11 cellular contexts compared by ENCODE assay signal in the genomic region with DNA sequence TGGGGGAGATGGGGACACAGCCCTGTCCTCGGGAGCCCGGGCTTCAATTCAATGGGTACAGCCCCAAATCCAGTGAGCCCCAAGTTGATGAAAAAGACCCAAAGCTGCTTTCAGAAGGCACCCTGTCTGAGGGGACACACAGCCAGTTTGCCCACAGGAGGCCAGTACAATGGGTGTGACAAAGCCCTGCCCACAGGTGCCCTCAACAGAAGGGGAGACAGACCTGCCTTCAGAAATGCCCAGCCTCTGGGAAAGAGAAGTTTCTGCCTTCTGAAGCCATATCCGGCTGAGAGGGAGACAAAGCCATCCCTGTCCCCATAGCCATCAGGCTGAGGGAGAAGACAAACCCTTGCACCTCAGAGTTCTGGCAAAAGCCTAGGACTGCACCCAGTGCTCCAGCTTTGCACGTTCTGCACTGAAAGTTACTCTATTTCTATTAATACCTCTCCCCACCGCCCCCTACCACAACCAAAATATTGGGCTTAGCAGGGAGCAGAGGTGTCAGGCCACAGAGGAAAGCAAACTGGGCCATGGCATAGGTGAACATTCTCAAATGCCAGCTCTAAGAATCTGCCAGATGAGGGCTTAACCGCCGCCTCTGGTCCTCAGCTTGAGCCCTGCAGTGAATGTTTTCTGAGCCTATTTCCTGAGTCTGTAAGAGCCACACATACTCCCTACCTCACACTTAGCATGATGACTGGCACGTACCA. TPM values are rescaled to one million over a fixed set of nuclear protein-coding genes. Genes with fewer than 3 reads are reported as not detected.
A peak's percentile ranks its signal among the peaks of the same experiment; 100 is the strongest.
DNase-seq lines count a peak whose midpoint lies in the region; ATAC-seq and TF ChIP-seq lines count a peak whose summit lies in the region.
"Had no signal": no experiment of that assay in that cellular context is flagged by ENCODE, and none has a peak within 500 bp of the region (broad histone marks: within the 10 kb centered on the region; RNA-seq: fewer than 3 reads in every experiment).

No MANE protein-coding gene starts in this region.

- peaks cover 3% of the 10 kb centered on the region for H3K9me3 Mint-ChIP-seq in natural killer cell treated with Interleukin-12 subunit alpha and Interleukin-12 subunit beta and Interleukin-15 and Interleukin-18, amount 100 ng/mL, for 72 hours
- H3K9me3 Mint-ChIP-seq: GM23338 had no signal

- H3K9me3 ChIP-seq in BLaER1: no peaks in the 10 kb centered on the region
- no peaks in the 10 kb centered on the region for H3K9me3 ChIP-seq in HCT116 (ENCODE audit: control insufficient read depth in 1 of 2, insufficient read depth in 1 of 2, low read depth in 1 of 2, low read length in 2 of 2)
- H3K9me3 ChIP-seq: SJSA1 had no signal

- BruUV-seq in HCT116 (replicated peaks; lab: Mats Ljungman, UMichigan): no TSS peak

- no peak for TF ChIP-seq CTCF in HCT116 (IDR thresholded peaks at IDR 0.05 in 2 of 3, conservative IDR thresholded peaks at IDR 0.05 in 1 of 3; ENCODE audit: borderline replicate concordance in 1 of 3, insufficient read depth in 1 of 3, low read depth in 2 of 3, low read length in 2 of 3)

- no peak for TF ChIP-seq POLR2A in HCT116 (IDR thresholded peaks at IDR 0.05; ENCODE audit: borderline replicate concordance, extremely low read depth, insufficient read depth, insufficient read length)

- no peak overlapping the region for H2AFZ ChIP-seq in HCT116 (ENCODE audit: low read depth, low read length, poor library complexity, severe bottlenecking)
- H2AFZ ChIP-seq: GM23338 had no signal

- DNase-seq in HCT116 (ENCODE audit: low read depth, low spot score) (no peak), epithelial cell of prostate (ENCODE audit: low read depth, low spot score) (no peak), HuH-7.5 (ENCODE audit: low spot score) (no peak), ureter (ENCODE audit: low spot score) (no peak)
- no peak for DNase-seq in natural killer cell treated with Interleukin-12 subunit alpha and Interleukin-12 subunit beta and Interleukin-15 and Interleukin-18, amount 100 ng/mL, for 72 hours (ENCODE audit: low spot score)
- DNase-seq: NCI-H1048, NCI-H526 treated with DMSO at 0.1 percent for 48 hours had no signal

- H3K27me3 ChIP-seq in BLaER1 (no peaks in the 10 kb centered on the region), HCT116 (ENCODE audit: insufficient read depth, low read length) (no peaks in the 10 kb centered on the region)
- H3K27me3 ChIP-seq: SJSA1 had no signal

- RAD21 ChIA-PET in HCT116 (lab: Charles Lee; ENCODE audit: low non-redundant PET in 1 of 2, low total read pairs in 2 of 2, uncharacterized antibody in 2 of 2, unreplicated experiment in 2 of 2): no interaction called here

- peaks cover 34 to 49% of the 10 kb centered on the region in 2 donors for H3K4me1 Mint-ChIP-seq in natural killer cell treated with Interleukin-12 subunit alpha and Interleukin-12 subunit beta and Interleukin-15 and Interleukin-18, amount 100 ng/mL, for 72 hours (ENCODE audit: low read depth in 2 of 2)

- no peaks in the 10 kb centered on the region for H3K27me3 Mint-ChIP-seq in natural killer cell treated with Interleukin-12 subunit alpha and Interleukin-12 subunit beta and Interleukin-15 and Interleukin-18, amount 100 ng/mL, for 72 hours

- H4K20me1 ChIP-seq in BLaER1: peaks cover 26% of the 10 kb centered on the region
- H4K20me1 ChIP-seq in HCT116 (ENCODE audit: insufficient read depth): no peaks in the 10 kb centered on the region

- peak overlapping the region; percentile 51 to 86 for H3K27ac Mint-ChIP-seq in natural killer cell treated with Interleukin-12 subunit alpha and Interleukin-12 subunit beta and Interleukin-15 and Interleukin-18, amount 100 ng/mL, for 72 hours
- H3K27ac Mint-ChIP-seq: GM23338 had no signal

- TF ChIP-seq RAD21 in HCT116 (IDR thresholded peaks at IDR 0.05; ENCODE audit: low read depth): no peak

- peak overlapping the region; percentile 47 for H3K4me3 Mint-ChIP-seq in natural killer cell treated with Interleukin-12 subunit alpha and Interleukin-12 subunit beta and Interleukin-15 and Interleukin-18, amount 100 ng/mL, for 72 hours
- H3K4me3 Mint-ChIP-seq: GM23338 had no signal

- ATAC-seq in HCT116 (no peak), HG03045 (IDR thresholded peaks at IDR 0.05; ENCODE audit: unreplicated experiment) (no peak)
- ATAC-seq in natural killer cell treated with Interleukin-12 subunit alpha and Interleukin-12 subunit beta and Interleukin-15 and Interleukin-18, amount 100 ng/mL, for 72 hours: peak in 1 of 2 donors; percentile 2

- CTCF ChIA-PET in HCT116 (lab: Charles Lee): interaction anchor here (1.6 to 2.0 kb wide), 2 partner anchors 14 to 103 kb away, joined by 3 to 5 read pairs; no protein-coding TSS in a partner anchor

- H3K4me2 ChIP-seq in BLaER1: peak overlapping the region; percentile 22
- peak overlapping the region; percentile 54 for H3K4me2 ChIP-seq in HCT116 (ENCODE audit: low read length)
- H3K4me2 ChIP-seq: GM23338 had no signal

- POLR2A ChIA-PET in HCT116 (lab: Charles Lee): interaction anchor here (1.3 kb wide), 1 partner anchor 103 kb away, joined by 5 read pairs; no protein-coding TSS in a partner anchor

- H3K36me3 ChIP-seq in BLaER1 (peaks cover 19% of the 10 kb centered on the region), HCT116 (ENCODE audit: control insufficient read depth in 1 of 2, insufficient read depth in 2 of 2, low read length in 2 of 2) (peaks cover 9 to 15% of the 10 kb centered on the region in 2 experiments)

- no peaks in the 10 kb centered on the region for H3K9me2 ChIP-seq in HCT116 (ENCODE audit: insufficient read depth)

- H3K4me1 ChIP-seq in BLaER1: peaks cover 58% of the 10 kb centered on the region
- peaks cover 19 to 41% of the 10 kb centered on the region in 2 experiments for H3K4me1 ChIP-seq in HCT116 (ENCODE audit: control insufficient read depth in 1 of 2, insufficient read depth in 2 of 2, low read length in 2 of 2)

- no peak overlapping the region for H3K9ac ChIP-seq in BLaER1
- no peak overlapping the region for H3K9ac ChIP-seq in HCT116 (ENCODE audit: low read length)

- intact Hi-C loops in HCT116 (cut with micrococcal nuclease): no loop called here

- H3K4me3 ChIP-seq in BLaER1 (no peak overlapping the region), HCT116 (replicated peaks in 1 of 2; ENCODE audit: low read depth in 1 of 2, low read length in 2 of 2) (no peak overlapping the region)
- H3K4me3 ChIP-seq: GM23338, SJSA1 had no signal

- no peak overlapping the region for H3K27ac ChIP-seq in BLaER1
- no peak overlapping the region for H3K27ac ChIP-seq in HCT116 (ENCODE audit: low read depth, low read length)
- peak overlapping the region; percentile 49 for H3K27ac ChIP-seq in epithelial cell of prostate
- H3K27ac ChIP-seq: SJSA1 had no signal

- H3K79me2 ChIP-seq in HCT116 (ENCODE audit: insufficient read depth, low read length): no peaks in the 10 kb centered on the region

- peaks cover 25% of the 10 kb centered on the region for H3K36me3 Mint-ChIP-seq in natural killer cell treated with Interleukin-12 subunit alpha and Interleukin-12 subunit beta and Interleukin-15 and Interleukin-18, amount 100 ng/mL, for 72 hours

TF ChIP-seq in HCT116, 20 proteins besides CTCF, POLR2A, EP300 and RAD21:
- TF ChIP-seq YY1 (IDR thresholded peaks at IDR 0.05; ENCODE audit: extremely low read depth, insufficient replicate concordance, low read depth, low read length) (no peak), ZBTB33 (IDR thresholded peaks at IDR 0.05; ENCODE audit: extremely low read depth, insufficient replicate concordance, low read length) (no peak), MAX (IDR thresholded peaks at IDR 0.05) (no peak), EZH2 (IDR thresholded peaks at IDR 0.05) (no peak), SIN3A (IDR thresholded peaks at IDR 0.05; ENCODE audit: low read depth) (no peak), EZH2phosphoT487 (IDR thresholded peaks at IDR 0.05; ENCODE audit: borderline replicate concordance) (no peak), ZFX (IDR thresholded peaks at IDR 0.05) (no peak), CEBPB (IDR thresholded peaks at IDR 0.05; ENCODE audit: low read depth) (no peak), JUND (IDR thresholded peaks at IDR 0.05) (no peak), EGR1 (IDR thresholded peaks at IDR 0.05; ENCODE audit: low read depth) (no peak), SP1 (IDR thresholded peaks at IDR 0.05; ENCODE audit: low read depth) (no peak), TCF7L2 (IDR thresholded peaks at IDR 0.05; ENCODE audit: borderline replicate concordance, extremely low read depth, insufficient read depth, insufficient read length) (no peak)

RNA-seq across cellular contexts. Expression of gene PTAFR, which starts 18.0 kb away (rescaled TPM):
- total RNA-seq in HCT116 (2021; ENCODE audit: unreplicated experiment): 1.3 TPM
- polyA plus RNA-seq in HCT116 (2012): 2.3 and 3.7 TPM in 2 replicates
- 1 to 10 TPM; 1.3 to 2.0 TPM for total RNA-seq in natural killer cell treated with Interleukin-12 subunit alpha and Interleukin-12 subunit beta and Interleukin-15 and Interleukin-18, amount 100 ng/mL, for 72 hours
- total RNA-seq in ureter: 9.9 TPM

RNA-seq across cellular contexts. Expression of gene DNAJC8, which starts 38.3 kb away (rescaled TPM):
- 102 TPM for total RNA-seq in HCT116 (2021; ENCODE audit: unreplicated experiment)
- polyA plus RNA-seq in HCT116 (2012): 45.3 and 60.6 TPM in 2 replicates
- total RNA-seq in natural killer cell treated with Interleukin-12 subunit alpha and Interleukin-12 subunit beta and Interleukin-15 and Interleukin-18, amount 100 ng/mL, for 72 hours: 100 to 1,000 TPM in 1 of 2 donors, 10 to 100 TPM in 1; 62.8 to 103 TPM
- total RNA-seq in ureter: 67.4 TPM

RNA-seq across cellular contexts. Expression of gene ATP5IF1, which starts 41.4 kb away (rescaled TPM):
- total RNA-seq in HCT116 (2021; ENCODE audit: unreplicated experiment) (169 TPM), ureter (128 TPM)
- 203 and 288 TPM in 2 replicates for polyA plus RNA-seq in HCT116 (2012)
- total RNA-seq in natural killer cell treated with Interleukin-12 subunit alpha and Interleukin-12 subunit beta and Interleukin-15 and Interleukin-18, amount 100 ng/mL, for 72 hours: 100 to 1,000 TPM; 112 to 125 TPM
